12 cellular contexts compared by ENCODE assay signal in genomic region chr21:31235671-31236450, GRCh38.
DNase-seq lines count a peak whose midpoint lies in the region; ATAC-seq and TF ChIP-seq lines count a peak whose summit lies in the region.
"Had no signal": no experiment of that assay in that cellular context is flagged by ENCODE, and none has a peak within 500 bp of the region (broad histone marks: within the 10 kb centered on the region; RNA-seq: fewer than 3 reads in every experiment).

No MANE protein-coding gene starts in this region.

- H3K36me3 ChIP-seq in breast epithelium: no peaks in the 10 kb centered on the region
- H3K36me3 ChIP-seq in PC-9 (ENCODE audit: low read depth): 0 out of 2 replicates have a peak, but pooled peaks cover under 1% of the 10 kb centered on the region

- H3K4me1 Mint-ChIP-seq in MCF 10A (ENCODE audit: insufficient read depth, unreplicated experiment): no peaks in the 10 kb centered on the region
- H3K4me1 Mint-ChIP-seq in central memory CD8-positive, alpha-beta T cell: peaks cover 5% of the 10 kb centered on the region
- H3K4me1 Mint-ChIP-seq: IgD-negative memory B cell had no signal

- H3K9me3 Mint-ChIP-seq in MCF 10A (ENCODE audit: unreplicated experiment): peaks cover 9% of the 10 kb centered on the region
- peaks cover 12% of the 10 kb centered on the region for H3K9me3 Mint-ChIP-seq in central memory CD8-positive, alpha-beta T cell

- no peaks in the 10 kb centered on the region for H3K36me3 Mint-ChIP-seq in MCF 10A (ENCODE audit: insufficient read depth, unreplicated experiment)
- no peaks in the 10 kb centered on the region for H3K36me3 Mint-ChIP-seq in central memory CD8-positive, alpha-beta T cell (ENCODE audit: insufficient read depth)
- H3K36me3 Mint-ChIP-seq: IgD-negative memory B cell had no signal

- H3K4me2 ChIP-seq in PC-9: no peak overlapping the region

- H3K9me3 ChIP-seq in breast epithelium: peaks cover 11 to 14% of the 10 kb centered on the region in 2 donors
- no peaks in the 10 kb centered on the region for H3K9me3 ChIP-seq in PC-9 (ENCODE audit: insufficient read depth, low read depth)

- H3K27ac ChIP-seq in breast epithelium: no peak overlapping the region
- H3K27ac ChIP-seq in PC-9: peak overlapping the region; percentile 32; the same call in 1 of the 2 replicates

- H3K4me3 ChIP-seq in breast epithelium: no peak overlapping the region
- H3K4me3 ChIP-seq in PC-9: no peak overlapping the region

- no peak overlapping the region for H3K4me3 Mint-ChIP-seq in MCF 10A (ENCODE audit: unreplicated experiment)
- H3K4me3 Mint-ChIP-seq in central memory CD8-positive, alpha-beta T cell: no peak overlapping the region
- H3K4me3 Mint-ChIP-seq: IgD-negative memory B cell had no signal

- no peaks in the 10 kb centered on the region for H3F3A ChIP-seq in PC-9 (ENCODE audit: insufficient read depth, low read depth)

- H3K27ac Mint-ChIP-seq in MCF 10A (ENCODE audit: low read depth, unreplicated experiment): no peak overlapping the region
- H3K27ac Mint-ChIP-seq in central memory CD8-positive, alpha-beta T cell (ENCODE audit: low read depth): peak overlapping the region; percentile 26
- H3K27ac Mint-ChIP-seq: IgD-negative memory B cell; naive thymus-derived CD4-positive, alpha-beta T cell had no signal

- CTCF ChIA-PET in MCF 10A (lab: Yijun Ruan, JAX) (interaction anchor here (0.6 to 1.1 kb wide), 4 partner anchors 11 to 80 kb away, joined by 3 read pairs; no protein-coding TSS in a partner anchor), PC-9 (lab: Charles Lee) (no interaction called here)

- no peak overlapping the region for H2AFZ ChIP-seq in PC-9

- BruUV-seq in MCF 10A (replicated peaks; lab: Mats Ljungman, UMichigan) (no TSS peak), PC-9 (replicated peaks; lab: Mats Ljungman, UMichigan) (no TSS peak)

- H3K4me1 ChIP-seq in breast epithelium: no peaks in the 10 kb centered on the region
- H3K4me1 ChIP-seq in PC-9 (replicated peaks; ENCODE audit: insufficient read depth): no peaks in the 10 kb centered on the region

- no peak for TF ChIP-seq POLR2A in breast epithelium (IDR thresholded peaks at IDR 0.05)

- no peaks in the 10 kb centered on the region for H3K9me2 ChIP-seq in PC-9 (ENCODE audit: insufficient read depth)

- POLR2A ChIA-PET in MCF 10A (lab: Yijun Ruan, JAX) (no interaction called here), PC-9 (lab: Charles Lee; ENCODE audit: unreplicated experiment) (no interaction called here)

- TF ChIP-seq CTCF in MCF 10A (IDR thresholded peaks at IDR 0.05; ENCODE audit: unreplicated experiment) (no peak), breast epithelium (IDR thresholded peaks at IDR 0.05) (no peak), PC-9 (conservative IDR thresholded peaks at IDR 0.05) (no peak)

- H3K27me3 ChIP-seq in breast epithelium (no peaks in the 10 kb centered on the region), PC-9 (ENCODE audit: insufficient read depth, low read depth) (no peaks in the 10 kb centered on the region)

- no peak for ATAC-seq in central memory CD8-positive, alpha-beta T cell (replicated peaks; ENCODE audit: extremely low read depth, poor library complexity, severe bottlenecking)
- ATAC-seq in stimulated activated naive CD8-positive, alpha-beta T cell treated with anti-CD3 and anti-CD28 coated beads, Interleukin-15, Interleukin-2, amounts not matched to agents 100 U/mL and 50 U/mL, for 24 hours: peak; percentile 80
- ATAC-seq: naive thymus-derived CD4-positive, alpha-beta T cell had no signal

- DNase-seq in MCF 10A (ENCODE audit: unreplicated experiment) (peak; percentile 35), breast epithelium (ENCODE audit: low spot score in 2 of 2) (no peak), PC-9 (peak; percentile 6 to 68), NCI-H2227 treated with DMSO at 0.1 percent for 48 hours (lab: John Stamatoyannopoulos, UW) (no peak), cerebellar cortex (ENCODE audit: low spot score) (no peak), OCI-M2 (lab: John Stamatoyannopoulos, UW; ENCODE audit: unreplicated experiment) (no peak)
- DNase-seq in central memory CD8-positive, alpha-beta T cell (ENCODE audit: low spot score in 2 of 2): no peak
- DNase-seq in stimulated activated naive CD8-positive, alpha-beta T cell treated with anti-CD3 and anti-CD28 coated beads, Interleukin-15, Interleukin-2, amounts not matched to agents 100 U/mL and 50 U/mL, for 24 hours: peak; percentile 21
- DNase-seq: activated naive CD4-positive, alpha-beta T cell treated with Interleukin-2 at 50 U/mL for 16 hours; GF-D8; naive thymus-derived CD4-positive, alpha-beta T cell had no signal

- intact Hi-C loops in MCF 10A (cut with micrococcal nuclease) (no loop called here), breast epithelium (cut with DNase I; ENCODE audit: low total_unique reads) (no loop called here), PC-9 (cut with micrococcal nuclease; ENCODE audit: unreplicated experiment) (no loop called here)

- no peaks in the 10 kb centered on the region for H3K27me3 Mint-ChIP-seq in MCF 10A (ENCODE audit: insufficient read depth, unreplicated experiment)
- H3K27me3 Mint-ChIP-seq in central memory CD8-positive, alpha-beta T cell: peaks cover 17% of the 10 kb centered on the region
- H3K27me3 Mint-ChIP-seq: naive thymus-derived CD4-positive, alpha-beta T cell had no signal

- H4K20me1 ChIP-seq in PC-9 (ENCODE audit: insufficient read depth): no peaks in the 10 kb centered on the region

- H3K79me2 ChIP-seq in PC-9 (ENCODE audit: low read depth): no peaks in the 10 kb centered on the region

Comparison
In these comparisons a context has a peak if more than half of its experiments do, and no peak if none do; other contexts are left out.
1. DNase-seq: peak in MCF 10A (single experiment), PC-9 (2 of 2) and stimulated activated naive CD8-positive, alpha-beta T cell treated with anti-CD3 and anti-CD28 coated beads, Interleukin-15, Interleukin-2, amounts not matched to agents 100 U/mL and 50 U/mL, for 24 hours (single experiment); none in breast epithelium (0 of 2), central memory CD8-positive, alpha-beta T cell (0 of 2), NCI-H2227 treated with DMSO at 0.1 percent for 48 hours (single experiment), cerebellar cortex (single experiment) and OCI-M2 (single experiment).